ENCODE assay signal across 1 cellular context in the genomic region with DNA sequence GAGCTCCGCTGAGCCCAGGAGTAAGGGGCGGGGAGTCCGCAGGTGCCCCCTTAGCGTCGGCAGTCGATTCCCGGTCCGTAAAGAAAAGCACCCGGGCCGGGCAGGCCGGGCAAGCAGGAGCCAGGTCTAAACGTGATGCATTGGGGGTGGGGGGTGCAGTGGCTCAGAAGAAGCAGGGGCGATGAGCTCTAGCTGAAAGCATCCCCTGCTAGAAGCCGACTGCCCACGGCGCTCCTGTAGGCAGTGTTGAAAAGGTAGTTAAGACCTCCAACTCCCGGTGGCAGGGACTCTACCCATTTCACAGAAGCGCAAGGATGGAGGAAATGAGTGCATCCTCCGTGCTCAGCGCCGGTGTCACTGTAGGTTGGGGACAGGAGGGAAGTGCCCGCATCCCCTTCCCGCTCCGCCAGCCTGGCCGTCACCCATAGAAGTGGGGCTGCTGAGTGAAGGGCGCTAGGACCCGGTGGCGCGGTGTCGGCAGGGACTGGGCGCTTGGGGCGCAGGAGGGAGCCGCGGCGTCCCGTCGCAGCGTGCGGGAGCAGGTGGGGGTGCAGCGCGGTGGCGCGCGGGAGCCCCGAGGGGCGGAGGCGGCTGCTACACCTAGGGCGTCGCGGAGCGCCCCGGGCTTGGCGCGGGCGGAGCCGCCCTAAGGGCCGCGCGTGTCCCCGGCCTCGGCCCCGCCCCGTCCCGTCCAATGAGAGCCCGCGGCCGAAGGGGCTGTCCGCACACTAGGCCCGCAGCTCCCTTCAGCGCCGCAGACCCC.
TF ChIP-seq lines count a peak whose summit lies in the region.

A gene (plus strand): TSS at position 724 of the 763 bp plus-strand sequence. CDS start 298 bp downstream, outside the sequence.

TF ChIP-seq in K562, 482 proteins besides CTCF, POLR2A, EP300 and RAD21 (continued from another document):
- TF ChIP-seq, protein P1, sequence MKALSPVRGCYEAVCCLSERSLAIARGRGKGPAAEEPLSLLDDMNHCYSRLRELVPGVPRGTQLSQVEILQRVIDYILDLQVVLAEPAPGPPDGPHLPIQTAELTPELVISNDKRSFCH (CRISPR knock-in tag; IDR thresholded peaks at IDR 0.05) = no peak
- TF ChIP-seq, protein P1 (tag; IDR thresholded peaks at IDR 0.05) = peak; percentile 57; the same call in 1 of the 2 replicates
- peak; percentile 29; the same call in 1 of the 2 replicates for TF ChIP-seq CXXC5 (CRISPR knock-in tag; IDR thresholded peaks at IDR 0.05)
- TF ChIP-seq, protein P2, sequence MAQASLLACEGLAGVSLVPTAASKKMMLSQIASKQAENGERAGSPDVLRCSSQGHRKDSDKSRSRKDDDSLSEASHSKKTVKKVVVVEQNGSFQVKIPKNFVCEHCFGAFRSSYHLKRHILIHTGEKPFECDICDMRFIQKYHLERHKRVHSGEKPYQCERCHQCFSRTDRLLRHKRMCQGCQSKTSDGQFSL (CRISPR knock-in tag; IDR thresholded peaks at IDR 0.05) = peak; percentile 96
- TF ChIP-seq, protein P2 (tag; IDR thresholded peaks at IDR 0.05) = 0 out of 4 replicates have a peak, but pooled peaks of 1 of the 2 experiments have one; percentile 38
- TF ChIP-seq, protein P3, sequence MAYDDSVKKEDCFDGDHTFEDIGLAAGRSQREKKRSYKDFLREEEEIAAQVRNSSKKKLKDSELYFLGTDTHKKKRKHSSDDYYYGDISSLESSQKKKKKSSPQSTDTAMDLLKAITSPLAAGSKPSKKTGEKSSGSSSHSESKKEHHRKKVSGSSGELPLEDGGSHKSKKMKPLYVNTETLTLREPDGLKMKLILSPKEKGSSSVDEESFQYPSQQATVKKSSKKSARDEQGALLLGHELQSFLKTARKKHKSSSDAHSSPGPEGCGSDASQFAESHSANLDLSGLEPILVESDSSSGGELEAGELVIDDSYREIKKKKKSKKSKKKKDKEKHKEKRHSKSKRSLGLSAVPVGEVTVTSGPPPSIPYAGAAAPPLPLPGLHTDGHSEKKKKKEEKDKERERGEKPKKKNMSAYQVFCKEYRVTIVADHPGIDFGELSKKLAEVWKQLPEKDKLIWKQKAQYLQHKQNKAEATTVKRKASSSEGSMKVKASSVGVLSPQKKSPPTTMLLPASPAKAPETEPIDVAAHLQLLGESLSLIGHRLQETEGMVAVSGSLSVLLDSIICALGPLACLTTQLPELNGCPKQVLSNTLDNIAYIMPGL (CRISPR knock-in tag; IDR thresholded peaks at IDR 0.05) = no peak
